ENCODE assay signal across 8 cellular contexts in the genomic region with DNA sequence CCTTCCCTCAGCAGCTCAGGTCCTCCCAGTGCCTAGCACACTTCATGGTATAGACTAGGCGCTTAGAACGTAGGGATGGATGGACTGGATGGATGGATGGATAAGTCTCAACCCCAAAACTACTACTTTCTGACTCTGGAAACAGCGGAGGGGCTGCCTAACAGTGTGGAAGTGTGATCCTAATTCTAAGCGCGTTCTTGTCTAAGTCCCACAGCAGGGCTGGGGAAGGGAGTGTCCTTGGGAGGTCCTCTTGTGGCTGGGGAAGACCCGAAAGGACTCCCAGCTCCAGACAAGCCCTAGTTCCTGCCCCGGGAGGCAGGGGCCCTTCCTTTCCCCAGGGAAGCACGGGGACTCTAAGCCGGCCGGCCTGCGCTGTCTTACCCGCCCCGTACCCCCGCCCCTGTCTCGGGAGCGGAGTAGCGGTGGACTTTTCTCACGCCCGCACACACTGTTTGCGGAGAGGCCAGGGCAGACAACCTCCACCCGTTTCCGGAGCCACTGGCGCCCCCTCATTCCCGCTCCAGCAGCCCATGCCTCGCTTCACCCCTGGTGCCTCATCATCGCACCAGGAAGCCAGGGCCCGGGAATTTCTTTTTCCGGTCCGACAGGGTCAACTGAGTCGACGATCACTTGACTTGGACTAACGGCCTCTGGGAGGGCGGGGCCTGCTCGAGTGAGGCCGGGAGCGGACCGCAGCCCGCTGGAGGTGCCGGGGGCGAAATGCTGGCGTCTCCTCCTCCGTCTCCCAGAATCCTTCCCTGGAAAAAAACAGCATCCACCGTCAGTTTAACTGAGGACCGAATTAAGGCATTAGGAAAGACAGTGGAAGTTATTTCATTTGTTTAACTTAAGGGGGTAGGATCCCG.
DNase-seq lines count a peak whose midpoint lies in the region; ATAC-seq and TF ChIP-seq lines count a peak whose summit lies in the region.

No MANE protein-coding gene starts in this region.

- CTCF ChIA-PET in mammary epithelial cell (lab: Charles Lee; ENCODE audit: low non-redundant PET) = no interaction called here

- DNase-seq in ELR (ENCODE audit: low read depth) (peak; percentile 84), SK-N-MC (ENCODE audit: low read depth, low spot score) (no peak), mammary epithelial cell (peak; percentile 52), retinal pigment epithelial cell (ENCODE audit: low read depth) (peak; percentile 62)

- TF ChIP-seq CTCF in mammary epithelial cell (conservative IDR thresholded peaks at IDR 0.05 in 1 of 2, IDR thresholded peaks at IDR 0.05 in 1 of 2; ENCODE audit: extremely low read depth in 1 of 2, insufficient read depth in 1 of 2, low read depth in 1 of 2, low read length in 2 of 2) (no peak), retinal pigment epithelial cell (conservative IDR thresholded peaks at IDR 0.05; ENCODE audit: low read depth, low read length) (peak; percentile 1)

- H3K4me1 ChIP-seq in mammary epithelial cell (ENCODE audit: insufficient read depth, low read length) = no peaks in the 10 kb centered on the region
- peaks cover 11% of the 10 kb centered on the region for H3K4me1 ChIP-seq in iPS-18a (ENCODE audit: control insufficient read depth, low read depth, low read length)

- H3K4me2 ChIP-seq in mammary epithelial cell (ENCODE audit: insufficient read depth, low read depth, low read length) = peak overlapping the region; percentile 72

- intact Hi-C loops in mammary epithelial cell (cut with micrococcal nuclease) = no loop called here

- dilution Hi-C loops in mammary epithelial cell (cut with HindIII; ENCODE audit: low sequenced_read_pairs) = no loop called here

- in situ Hi-C loops in mammary epithelial cell (cut with MboI; ENCODE audit: low sequenced_read_pairs in 2 of 2) = no loop called here

- H3K4me3 ChIP-seq in SK-N-MC = peak overlapping the region; percentile 49
- peak overlapping the region in 1 of 3 experiments; percentile 44 for H3K4me3 ChIP-seq in mammary epithelial cell (replicated peaks in 1 of 3; ENCODE audit: insufficient read depth in 1 of 3, low read depth in 2 of 3, low read length in 3 of 3)
- H3K4me3 ChIP-seq in iPS-18a (ENCODE audit: low read length) = peak overlapping the region; percentile 62
- peak overlapping the region; percentile 45 for H3K4me3 ChIP-seq in retinal pigment epithelial cell (ENCODE audit: low read length)

- H3K36me3 ChIP-seq in SK-N-MC (ENCODE audit: insufficient read depth, low read length) = no peaks in the 10 kb centered on the region
- H3K36me3 ChIP-seq in mammary epithelial cell (ENCODE audit: insufficient read depth, low read length) = no peaks in the 10 kb centered on the region
- no peaks in the 10 kb centered on the region for H3K36me3 ChIP-seq in iPS-18a (ENCODE audit: control insufficient read depth, low read depth, low read length)

- peak overlapping the region; percentile 67 for H3K27ac ChIP-seq in SK-N-MC
- H3K27ac ChIP-seq in mammary epithelial cell (ENCODE audit: insufficient read depth, low read depth, low read length) = no peak overlapping the region
- no peak overlapping the region for H3K27ac ChIP-seq in iPS-18a (ENCODE audit: low read length)

- no TSS peak for BruUV-seq in mammary epithelial cell (replicated peaks; lab: Mats Ljungman, UMichigan)

- no peaks in the 10 kb centered on the region for H3K79me2 ChIP-seq in mammary epithelial cell (ENCODE audit: insufficient read depth, low read length)

- H2AFZ ChIP-seq in mammary epithelial cell (ENCODE audit: low read depth, low read length) = peak overlapping the region; percentile 91

- H3K9ac ChIP-seq in SK-N-MC (ENCODE audit: insufficient read length) = no peak overlapping the region
- H3K9ac ChIP-seq in mammary epithelial cell (ENCODE audit: insufficient read depth, low read length) = no peak overlapping the region
- peak overlapping the region; percentile 47 for H3K9ac ChIP-seq in iPS-18a (ENCODE audit: low read length)

- 19% methylated on average over 27 of the region's 45 CpGs for WGBS in mammary epithelial cell (ENCODE audit: low coverage, missing lambda C conversion rate)

- H4K20me1 ChIP-seq in mammary epithelial cell (ENCODE audit: insufficient read depth, low read length) = no peaks in the 10 kb centered on the region

- peak; percentile 68 for ATAC-seq in HG03139 (IDR thresholded peaks at IDR 0.05; ENCODE audit: unreplicated experiment)
- no peak for ATAC-seq in HG02938 (IDR thresholded peaks at IDR 0.05; ENCODE audit: unreplicated experiment)
- no peak for ATAC-seq in GM21367 (IDR thresholded peaks at IDR 0.05; ENCODE audit: unreplicated experiment)

- H3K9me3 ChIP-seq in SK-N-MC (ENCODE audit: low read depth, low read length) (no peaks in the 10 kb centered on the region), mammary epithelial cell (replicated peaks; ENCODE audit: insufficient read depth, low read length) (no peaks in the 10 kb centered on the region), iPS-18a (ENCODE audit: control insufficient read depth, low read depth, low read length) (no peaks in the 10 kb centered on the region)

- H3K27me3 ChIP-seq in mammary epithelial cell (ENCODE audit: insufficient read depth, low read length) = no peaks in the 10 kb centered on the region
- no peaks in the 10 kb centered on the region for H3K27me3 ChIP-seq in iPS-18a (ENCODE audit: control insufficient read depth, insufficient read depth, low read length)
